Comparison of ENCODE assay signal across 1 cellular context in genomic region chr22:44735518-44736428, GRCh38.
A peak's percentile ranks its signal among the peaks of the same experiment; 100 is the strongest.
TF ChIP-seq lines count a peak whose summit lies in the region.

No MANE protein-coding gene starts in this region.

TF ChIP-seq in IMR-90, 13 proteins besides CTCF, POLR2A, EP300 and RAD21 (continued from another document):
- TF ChIP-seq ELK1 (IDR thresholded peaks at IDR 0.05; ENCODE audit: borderline replicate concordance, low read depth, low read length) (no peak), MAZ (IDR thresholded peaks at IDR 0.05; ENCODE audit: borderline replicate concordance, low read depth, low read length) (peak; percentile 18; the same call in 1 of the 2 replicates), MXI1 (IDR thresholded peaks at IDR 0.05; ENCODE audit: borderline replicate concordance, low read depth, low read length) (no peak)
